1 cellular context compared by ENCODE assay signal in the genomic region with DNA sequence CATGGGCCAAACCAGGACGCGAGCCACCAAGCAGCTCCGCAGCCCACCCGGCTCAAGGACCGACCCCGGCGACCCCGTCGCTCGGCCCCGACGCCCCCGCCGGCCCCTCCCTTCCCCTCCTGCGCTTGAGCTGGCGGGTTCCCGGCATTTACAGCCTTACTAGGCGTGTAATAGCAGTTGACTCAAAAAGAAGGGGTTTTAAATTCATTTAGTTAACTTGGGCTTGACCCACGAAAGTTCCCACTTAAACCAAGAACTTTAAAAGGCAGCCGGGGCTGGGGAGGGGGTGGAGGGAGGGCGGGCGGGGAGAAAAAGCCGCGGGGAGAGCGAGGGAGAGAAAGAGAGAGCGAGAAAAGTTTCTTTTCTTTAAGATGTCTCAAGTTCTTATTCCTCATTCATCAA.
TF ChIP-seq lines count a peak whose summit lies in the region.

No MANE protein-coding gene starts in this region.

TF ChIP-seq in HepG2, 621 proteins besides CTCF, POLR2A, EP300 and RAD21:
- TF ChIP-seq KAT7 (CRISPR knock-in tag; IDR thresholded peaks at IDR 0.05; ENCODE audit: borderline replicate concordance) (no peak), ZNF17 (CRISPR knock-in tag; IDR thresholded peaks at IDR 0.05) (no peak), ZBTB21 (CRISPR knock-in tag; IDR thresholded peaks at IDR 0.05) (no peak), RFX3 (CRISPR knock-in tag; IDR thresholded peaks at IDR 0.05) (no peak), ZFP62 (CRISPR knock-in tag; IDR thresholded peaks at IDR 0.05) (no peak), TAF15 (IDR thresholded peaks at IDR 0.05; ENCODE audit: low read depth, low read length, poor library complexity, severe bottlenecking) (no peak), ZNF326 (CRISPR knock-in tag; IDR thresholded peaks at IDR 0.05; ENCODE audit: borderline replicate concordance) (no peak), CBX2 (IDR thresholded peaks at IDR 0.05; ENCODE audit: low read depth, low read length) (no peak), CBX2 (CRISPR knock-in tag; IDR thresholded peaks at IDR 0.05; ENCODE audit: low read depth) (no peak), GATA4 (IDR thresholded peaks at IDR 0.05; ENCODE audit: borderline replicate concordance, low read depth) (no peak), HNRNPK (IDR thresholded peaks at IDR 0.05; ENCODE audit: low read depth, low read length, poor library complexity, severe bottlenecking) (no peak), AGO2 (optimal IDR thresholded peaks at IDR 0.05; ENCODE audit: low read depth, low read length) (no peak), GABPA (IDR thresholded peaks at IDR 0.05; ENCODE audit: low read depth, low read length) (no peak), GABPA (CRISPR knock-in tag; IDR thresholded peaks at IDR 0.05; ENCODE audit: low read depth) (no peak)
- TF ChIP-seq, protein P1, sequence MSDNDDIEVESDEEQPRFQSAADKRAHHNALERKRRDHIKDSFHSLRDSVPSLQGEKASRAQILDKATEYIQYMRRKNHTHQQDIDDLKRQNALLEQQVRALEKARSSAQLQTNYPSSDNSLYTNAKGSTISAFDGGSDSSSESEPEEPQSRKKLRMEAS (IDR thresholded peaks at IDR 0.05), result no peak
- TF ChIP-seq, protein P2, sequence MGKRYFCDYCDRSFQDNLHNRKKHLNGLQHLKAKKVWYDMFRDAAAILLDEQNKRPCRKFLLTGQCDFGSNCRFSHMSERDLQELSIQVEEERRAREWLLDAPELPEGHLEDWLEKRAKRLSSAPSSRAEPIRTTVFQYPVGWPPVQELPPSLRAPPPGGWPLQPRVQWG (CRISPR knock-in tag; IDR thresholded peaks at IDR 0.05; ENCODE audit: borderline replicate concordance, low read depth), result no peak
- TF ChIP-seq, protein P3, sequence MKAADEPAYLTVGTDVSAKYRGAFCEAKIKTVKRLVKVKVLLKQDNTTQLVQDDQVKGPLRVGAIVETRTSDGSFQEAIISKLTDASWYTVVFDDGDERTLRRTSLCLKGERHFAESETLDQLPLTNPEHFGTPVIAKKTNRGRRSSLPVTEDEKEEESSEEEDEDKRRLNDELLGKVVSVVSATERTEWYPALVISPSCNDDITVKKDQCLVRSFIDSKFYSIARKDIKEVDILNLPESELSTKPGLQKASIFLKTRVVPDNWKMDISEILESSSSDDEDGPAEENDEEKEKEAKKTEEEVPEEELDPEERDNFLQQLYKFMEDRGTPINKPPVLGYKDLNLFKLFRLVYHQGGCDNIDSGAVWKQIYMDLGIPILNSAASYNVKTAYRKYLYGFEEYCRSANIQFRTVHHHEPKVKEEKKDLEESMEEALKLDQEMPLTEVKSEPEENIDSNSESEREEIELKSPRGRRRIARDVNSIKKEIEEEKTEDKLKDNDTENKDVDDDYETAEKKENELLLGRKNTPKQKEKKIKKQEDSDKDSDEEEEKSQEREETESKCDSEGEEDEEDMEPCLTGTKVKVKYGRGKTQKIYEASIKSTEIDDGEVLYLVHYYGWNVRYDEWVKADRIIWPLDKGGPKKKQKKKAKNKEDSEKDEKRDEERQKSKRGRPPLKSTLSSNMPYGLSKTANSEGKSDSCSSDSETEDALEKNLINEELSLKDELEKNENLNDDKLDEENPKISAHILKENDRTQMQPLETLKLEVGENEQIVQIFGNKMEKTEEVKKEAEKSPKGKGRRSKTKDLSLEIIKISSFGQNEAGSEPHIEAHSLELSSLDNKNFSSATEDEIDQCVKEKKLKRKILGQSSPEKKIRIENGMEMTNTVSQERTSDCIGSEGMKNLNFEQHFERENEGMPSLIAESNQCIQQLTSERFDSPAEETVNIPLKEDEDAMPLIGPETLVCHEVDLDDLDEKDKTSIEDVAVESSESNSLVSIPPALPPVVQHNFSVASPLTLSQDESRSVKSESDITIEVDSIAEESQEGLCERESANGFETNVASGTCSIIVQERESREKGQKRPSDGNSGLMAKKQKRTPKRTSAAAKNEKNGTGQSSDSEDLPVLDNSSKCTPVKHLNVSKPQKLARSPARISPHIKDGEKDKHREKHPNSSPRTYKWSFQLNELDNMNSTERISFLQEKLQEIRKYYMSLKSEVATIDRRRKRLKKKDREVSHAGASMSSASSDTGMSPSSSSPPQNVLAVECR (CRISPR knock-in tag; IDR thresholded peaks at IDR 0.05; ENCODE audit: borderline replicate concordance), result no peak
- TF ChIP-seq, protein P4, sequence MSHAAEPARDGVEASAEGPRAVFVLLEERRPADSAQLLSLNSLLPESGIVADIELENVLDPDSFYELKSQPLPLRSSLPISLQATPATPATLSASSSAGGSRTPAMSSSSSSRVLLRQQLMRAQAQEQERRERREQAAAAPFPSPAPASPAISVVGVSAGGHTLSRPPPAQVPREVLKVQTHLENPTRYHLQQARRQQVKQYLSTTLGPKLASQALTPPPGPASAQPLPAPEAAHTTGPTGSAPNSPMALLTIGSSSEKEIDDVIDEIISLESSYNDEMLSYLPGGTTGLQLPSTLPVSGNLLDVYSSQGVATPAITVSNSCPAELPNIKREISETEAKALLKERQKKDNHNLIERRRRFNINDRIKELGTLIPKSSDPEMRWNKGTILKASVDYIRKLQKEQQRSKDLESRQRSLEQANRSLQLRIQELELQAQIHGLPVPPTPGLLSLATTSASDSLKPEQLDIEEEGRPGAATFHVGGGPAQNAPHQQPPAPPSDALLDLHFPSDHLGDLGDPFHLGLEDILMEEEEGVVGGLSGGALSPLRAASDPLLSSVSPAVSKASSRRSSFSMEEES (CRISPR knock-in tag; IDR thresholded peaks at IDR 0.05), result no peak
